17 cellular contexts compared by ENCODE assay signal in the genomic region with DNA sequence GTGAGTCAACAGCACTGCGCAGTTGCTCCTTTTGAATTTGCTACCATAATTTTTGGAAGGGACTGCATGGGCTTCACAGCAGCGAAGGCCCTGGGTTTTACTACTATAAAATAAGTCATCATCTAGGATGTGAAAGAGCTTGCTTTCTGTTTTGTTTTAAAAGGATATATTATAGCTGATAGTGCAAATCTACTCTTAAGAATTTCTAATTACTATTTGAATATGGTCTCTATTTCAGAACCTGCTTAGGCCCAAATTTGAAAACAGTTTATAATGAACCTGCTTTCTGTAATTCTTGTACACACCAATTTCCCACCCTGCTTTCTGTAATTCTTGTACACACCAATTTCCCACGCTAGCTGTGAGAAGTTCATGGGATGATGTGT.
DNase-seq lines count a peak whose midpoint lies in the region; ATAC-seq, FAIRE-seq and TF ChIP-seq lines count a peak whose summit lies in the region.
"Had no signal": no experiment of that assay in that cellular context is flagged by ENCODE, and none has a peak within 500 bp of the region (broad histone marks: within the 10 kb centered on the region; RNA-seq: fewer than 3 reads in every experiment).

No MANE protein-coding gene starts in this region.

- H3K4me1 ChIP-seq in BLaER1 treated with 17β-estradiol and CSF1 and Interleukin-3, amounts not matched to agents 10 nM and 100 nM = peaks cover 35 to 49% (median 40%) of the 10 kb centered on the region in 10 experiments
- peaks cover 32% of the 10 kb centered on the region for H3K4me1 ChIP-seq in fibroblast of lung (ENCODE audit: control insufficient read depth, extremely low read depth, insufficient read depth, low read length)
- H3K4me1 ChIP-seq in spleen = peaks cover 10 to 54% (median 18%) of the 10 kb centered on the region in 6 donors

- no peak overlapping the region for H2AFZ ChIP-seq in fibroblast of lung (ENCODE audit: low read length)

- no peaks in the 10 kb centered on the region for H4K20me1 ChIP-seq in BLaER1 treated with 17β-estradiol and CSF1 and Interleukin-3, amounts not matched to agents 10 nM and 100 nM
- no peaks in the 10 kb centered on the region for H4K20me1 ChIP-seq in fibroblast of lung (ENCODE audit: control insufficient read depth, extremely low read depth, insufficient read depth, low read length)

- DNase-seq in SK-N-MC (ENCODE audit: low read depth, low spot score) (no peak), fibroblast of lung (ENCODE audit: low read depth in 2 of 2) (no peak), spleen (no peak), RCC 7860 (ENCODE audit: low spot score) (no peak)
- DNase-seq: activated CD4-positive, alpha-beta T cell treated with anti-CD3 and anti-CD28 coated beads for 1 hour; activated CD8-positive, alpha-beta memory T cell treated with anti-CD3 and anti-CD28 coated beads, Interleukin-2, amount 50 U/mL, for 48 hours; activated naive CD4-positive, alpha-beta T cell; effector memory CD4-positive, alpha-beta T cell; NCI-H2029 treated with DMSO at 0.1 percent for 48 hours; T-helper 2 cell had no signal

- no peak overlapping the region for H3K4me3 ChIP-seq in BLaER1 treated with 17β-estradiol and CSF1 and Interleukin-3, amounts not matched to agents 10 nM and 100 nM
- H3K4me3 ChIP-seq in SK-N-MC = no peak overlapping the region
- peak overlapping the region in 1 of 4 experiments; percentile 27 for H3K4me3 ChIP-seq in fibroblast of lung (replicated peaks in 1 of 4; ENCODE audit: control extremely low read depth in 1 of 4, insufficient read depth in 1 of 4, low read depth in 3 of 4, low read length in 4 of 4)
- no peak overlapping the region for H3K4me3 ChIP-seq in spleen
- H3K4me3 ChIP-seq: skin epidermis had no signal

- peak overlapping the region; percentile 9 to 71 (median 47); a peak in 20 of 22 replicates for H3K27ac ChIP-seq in BLaER1 treated with 17β-estradiol and CSF1 and Interleukin-3, amounts not matched to agents 10 nM and 100 nM
- H3K27ac ChIP-seq in SK-N-MC = peak overlapping the region; percentile 67; the same call in 1 of the 2 replicates
- peak overlapping the region; percentile 84 for H3K27ac ChIP-seq in fibroblast of lung (ENCODE audit: insufficient read depth, low read length)
- peak overlapping the region in 7 of 8 donors; percentile 3 to 80 (median 65) for H3K27ac ChIP-seq in spleen

- peaks cover 73% of the 10 kb centered on the region for H3K79me2 ChIP-seq in fibroblast of lung (ENCODE audit: control insufficient read depth, insufficient read depth, low read length)

- 0 out of 22 replicates have a peak overlapping the region, but pooled peaks of 1 of the 11 experiments have one; percentile 17 for H3K9ac ChIP-seq in BLaER1 treated with 17β-estradiol and CSF1 and Interleukin-3, amounts not matched to agents 10 nM and 100 nM
- H3K9ac ChIP-seq in SK-N-MC (ENCODE audit: insufficient read length) (no peak overlapping the region), fibroblast of lung (ENCODE audit: insufficient read depth, low read length) (peak overlapping the region; percentile 10)

- H3K36me3 ChIP-seq in BLaER1 treated with 17β-estradiol and CSF1 and Interleukin-3, amounts not matched to agents 10 nM and 100 nM = no peaks in the 10 kb centered on the region
- H3K36me3 ChIP-seq in SK-N-MC (ENCODE audit: insufficient read depth, low read length) (no peaks in the 10 kb centered on the region), fibroblast of lung (ENCODE audit: control insufficient read depth, insufficient read depth, low read length) (no peaks in the 10 kb centered on the region), spleen (no peaks in the 10 kb centered on the region)

- H3K9me3 ChIP-seq in BLaER1 treated with 17β-estradiol and CSF1 and Interleukin-3, amounts not matched to agents 10 nM and 100 nM (replicated peaks in 1 of 11) = no peaks in the 10 kb centered on the region
- no peaks in the 10 kb centered on the region for H3K9me3 ChIP-seq in SK-N-MC (ENCODE audit: low read depth, low read length)
- no peaks in the 10 kb centered on the region for H3K9me3 ChIP-seq in fibroblast of lung (ENCODE audit: control insufficient read depth, insufficient read depth, low read depth, low read length)
- H3K9me3 ChIP-seq in spleen = no peaks in the 10 kb centered on the region

- intact Hi-C loops in spleen (cut with DNase I; ENCODE audit: low total_unique reads) = no loop called here

- no peak for FAIRE-seq in RCC 7860 (lab: Jason Lieb, UNC)
- FAIRE-seq: frontal cortex, GM19239 had no signal

- peaks cover 0 to 7% (median 0%) of the 10 kb centered on the region in 11 experiments; a peak in 1 of 22 replicates for H3K27me3 ChIP-seq in BLaER1 treated with 17β-estradiol and CSF1 and Interleukin-3, amounts not matched to agents 10 nM and 100 nM
- H3K27me3 ChIP-seq in fibroblast of lung (ENCODE audit: control insufficient read depth, insufficient read depth, low read length) (no peaks in the 10 kb centered on the region), spleen (replicated peaks in 1 of 7) (no peaks in the 10 kb centered on the region)

- TF ChIP-seq CTCF in fibroblast of lung (conservative IDR thresholded peaks at IDR 0.05 in 1 of 2, IDR thresholded peaks at IDR 0.05 in 1 of 2; ENCODE audit: low read depth in 1 of 2, low read length in 2 of 2) (no peak), spleen (IDR thresholded peaks at IDR 0.05 in 8 of 11, conservative IDR thresholded peaks at IDR 0.05 in 3 of 11) (no peak)

- WGBS in spleen, 5 donors = 82 to 93% (median 87%) methylated on average over 3 of the region's 3 CpGs

- H3K4me2 ChIP-seq in BLaER1 treated with 17β-estradiol and CSF1 and Interleukin-3, amounts not matched to agents 10 nM and 100 nM = peak overlapping the region; percentile 61 to 90 (median 79)
- H3K4me2 ChIP-seq in fibroblast of lung (ENCODE audit: extremely low read depth, insufficient read depth, low read length) = peak overlapping the region; percentile 59

- ATAC-seq in HG03565 (IDR thresholded peaks at IDR 0.05; ENCODE audit: unreplicated experiment) (no peak), GM21447 (IDR thresholded peaks at IDR 0.05; ENCODE audit: unreplicated experiment) (no peak), HG03045 (IDR thresholded peaks at IDR 0.05; ENCODE audit: unreplicated experiment) (no peak)

- TF ChIP-seq POLR2A in spleen (IDR thresholded peaks at IDR 0.05) = no peak
